ENCODE assay signal across 8 cellular contexts in genomic region chr10:104328916-104329710, GRCh38. TPM values are rescaled to one million over a fixed set of nuclear protein-coding genes. Genes with fewer than 3 reads are reported as not detected.
DNase-seq lines count a peak whose midpoint lies in the region; ATAC-seq lines count a peak whose summit lies in the region.

No MANE protein-coding gene starts in this region.

- no peaks in the 10 kb centered on the region for H3K4me1 ChIP-seq in urinary bladder (ENCODE audit: insufficient read depth)

- H3K4me3 ChIP-seq in urinary bladder (ENCODE audit: low read depth, low read length) = no peak overlapping the region

- H3K27ac ChIP-seq in urinary bladder (ENCODE audit: low read depth) = peak overlapping the region; percentile 44

- no peaks in the 10 kb centered on the region for H3K36me3 ChIP-seq in urinary bladder (ENCODE audit: insufficient read depth)

- DNase-seq in SIG-M5 (lab: John Stamatoyannopoulos, UW) = peak; percentile 6
- DNase-seq in activated naive CD4-positive, alpha-beta T cell (lab: John Stamatoyannopoulos, UW) = peak; percentile 34 to 54 (median 46)
- DNase-seq in head of caudate nucleus = peak in 40 of 42 donors; percentile 34 to 88 (median 64)
- peak; percentile 93 for DNase-seq in posterior vena cava (ENCODE audit: low spot score)
- DNase-seq in germinal center (ENCODE audit: low spot score) = no peak

- 26% methylated on average over 15 of the region's 15 CpGs for WGBS in urinary bladder

- intact Hi-C loops in head of caudate nucleus (cut with DNase I) = no loop called here
- intact Hi-C loops in posterior vena cava (cut with DNase I) = no loop called here

- ATAC-seq in GM18520 (IDR thresholded peaks at IDR 0.05; ENCODE audit: unreplicated experiment) (peak; percentile 54), HG03103 (IDR thresholded peaks at IDR 0.05; ENCODE audit: low read depth, unreplicated experiment) (peak; percentile 53)

RNA-seq across cellular contexts. Expression of gene ITPRIP, which starts 9.2 kb away (rescaled TPM):
- total RNA-seq in posterior vena cava (10 to 100 TPM; 22.4 to 36.8 TPM), urinary bladder (7.6 TPM)
- 22.4 TPM for polyA plus RNA-seq in urinary bladder

RNA-seq across cellular contexts. Expression of gene CFAP58, which starts 24.5 kb away (rescaled TPM):
- total RNA-seq in posterior vena cava (under 1 TPM; 0.46 to 0.86 TPM), urinary bladder (0.69 TPM)
- polyA plus RNA-seq in urinary bladder = 0.34 TPM
